ENCODE assay signal across 1 cellular context in genomic region chr19:40553885-40554857, GRCh38.
TF ChIP-seq lines count a peak whose summit lies in the region.

No MANE protein-coding gene starts in this region.

TF ChIP-seq in WTC11, 78 proteins besides CTCF, POLR2A, EP300 and RAD21 (continued from another document and continues in another):
- TF ChIP-seq, protein P1, sequence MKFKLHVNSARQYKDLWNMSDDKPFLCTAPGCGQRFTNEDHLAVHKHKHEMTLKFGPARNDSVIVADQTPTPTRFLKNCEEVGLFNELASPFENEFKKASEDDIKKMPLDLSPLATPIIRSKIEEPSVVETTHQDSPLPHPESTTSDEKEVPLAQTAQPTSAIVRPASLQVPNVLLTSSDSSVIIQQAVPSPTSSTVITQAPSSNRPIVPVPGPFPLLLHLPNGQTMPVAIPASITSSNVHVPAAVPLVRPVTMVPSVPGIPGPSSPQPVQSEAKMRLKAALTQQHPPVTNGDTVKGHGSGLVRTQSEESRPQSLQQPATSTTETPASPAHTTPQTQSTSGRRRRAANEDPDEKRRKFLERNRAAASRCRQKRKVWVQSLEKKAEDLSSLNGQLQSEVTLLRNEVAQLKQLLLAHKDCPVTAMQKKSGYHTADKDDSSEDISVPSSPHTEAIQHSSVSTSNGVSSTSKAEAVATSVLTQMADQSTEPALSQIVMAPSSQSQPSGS (CRISPR knock-in tag; IDR thresholded peaks at IDR 0.05; ENCODE audit: borderline replicate concordance, low read depth) = no peak
- TF ChIP-seq, protein P2, sequence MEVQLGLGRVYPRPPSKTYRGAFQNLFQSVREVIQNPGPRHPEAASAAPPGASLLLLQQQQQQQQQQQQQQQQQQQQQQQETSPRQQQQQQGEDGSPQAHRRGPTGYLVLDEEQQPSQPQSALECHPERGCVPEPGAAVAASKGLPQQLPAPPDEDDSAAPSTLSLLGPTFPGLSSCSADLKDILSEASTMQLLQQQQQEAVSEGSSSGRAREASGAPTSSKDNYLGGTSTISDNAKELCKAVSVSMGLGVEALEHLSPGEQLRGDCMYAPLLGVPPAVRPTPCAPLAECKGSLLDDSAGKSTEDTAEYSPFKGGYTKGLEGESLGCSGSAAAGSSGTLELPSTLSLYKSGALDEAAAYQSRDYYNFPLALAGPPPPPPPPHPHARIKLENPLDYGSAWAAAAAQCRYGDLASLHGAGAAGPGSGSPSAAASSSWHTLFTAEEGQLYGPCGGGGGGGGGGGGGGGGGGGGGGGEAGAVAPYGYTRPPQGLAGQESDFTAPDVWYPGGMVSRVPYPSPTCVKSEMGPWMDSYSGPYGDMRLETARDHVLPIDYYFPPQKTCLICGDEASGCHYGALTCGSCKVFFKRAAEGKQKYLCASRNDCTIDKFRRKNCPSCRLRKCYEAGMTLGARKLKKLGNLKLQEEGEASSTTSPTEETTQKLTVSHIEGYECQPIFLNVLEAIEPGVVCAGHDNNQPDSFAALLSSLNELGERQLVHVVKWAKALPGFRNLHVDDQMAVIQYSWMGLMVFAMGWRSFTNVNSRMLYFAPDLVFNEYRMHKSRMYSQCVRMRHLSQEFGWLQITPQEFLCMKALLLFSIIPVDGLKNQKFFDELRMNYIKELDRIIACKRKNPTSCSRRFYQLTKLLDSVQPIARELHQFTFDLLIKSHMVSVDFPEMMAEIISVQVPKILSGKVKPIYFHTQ (CRISPR knock-in tag; IDR thresholded peaks at IDR 0.05) = no peak
- TF ChIP-seq ETV6 (CRISPR knock-in tag; IDR thresholded peaks at IDR 0.05) (0 out of 2 replicates have a peak, but pooled peaks have one; percentile 42), ZNF232 (CRISPR knock-in tag; IDR thresholded peaks at IDR 0.05) (no peak), EMX1 (CRISPR knock-in tag; IDR thresholded peaks at IDR 0.05) (no peak), IRF2 (CRISPR knock-in tag; IDR thresholded peaks at IDR 0.05; ENCODE audit: borderline replicate concordance, low read depth) (no peak), ZNF532 (CRISPR knock-in tag; IDR thresholded peaks at IDR 0.05; ENCODE audit: borderline replicate concordance) (no peak), RORB (CRISPR knock-in tag; IDR thresholded peaks at IDR 0.05) (no peak), ZBTB21 (CRISPR knock-in tag; IDR thresholded peaks at IDR 0.05; ENCODE audit: borderline replicate concordance) (peak; percentile 49; the same call in 1 of the 2 replicates), ZNF416 (CRISPR knock-in tag; IDR thresholded peaks at IDR 0.05) (no peak), KAT7 (CRISPR knock-in tag; IDR thresholded peaks at IDR 0.05; ENCODE audit: borderline replicate concordance) (no peak), CREB1 (CRISPR knock-in tag; IDR thresholded peaks at IDR 0.05) (no peak), TP53 (CRISPR knock-in tag; IDR thresholded peaks at IDR 0.05) (peak; percentile 91), JAZF1 (CRISPR knock-in tag; IDR thresholded peaks at IDR 0.05) (no peak), NFYB (CRISPR knock-in tag; conservative IDR thresholded peaks at IDR 0.05; ENCODE audit: low read depth) (no peak; the same call in 1 of the 2 replicates), ZBTB43 (CRISPR knock-in tag; IDR thresholded peaks at IDR 0.05) (peak; percentile 34; the same call in 1 of the 2 replicates), FOXK1 (CRISPR knock-in tag; IDR thresholded peaks at IDR 0.05) (peak; percentile 73), ZNF138 (CRISPR knock-in tag; conservative IDR thresholded peaks at IDR 0.05) (0 out of 2 replicates have a peak, but pooled peaks have one; percentile 26), NFATC4 (CRISPR knock-in tag; IDR thresholded peaks at IDR 0.05) (no peak), MYBL2 (CRISPR knock-in tag; IDR thresholded peaks at IDR 0.05) (peak; percentile 74; the same call in 1 of the 2 replicates), HMGA2 (CRISPR knock-in tag; IDR thresholded peaks at IDR 0.05) (no peak), TEAD1 (CRISPR knock-in tag; IDR thresholded peaks at IDR 0.05) (no peak), ZNF671 (CRISPR knock-in tag; IDR thresholded peaks at IDR 0.05) (no peak), FOXJ3 (CRISPR knock-in tag; IDR thresholded peaks at IDR 0.05; ENCODE audit: borderline replicate concordance) (no peak), SP1 (CRISPR knock-in tag; conservative IDR thresholded peaks at IDR 0.05) (peak; percentile 23; the same call in 1 of the 2 replicates), PRRX2 (CRISPR knock-in tag; IDR thresholded peaks at IDR 0.05) (no peak), NR2C2 (CRISPR knock-in tag; IDR thresholded peaks at IDR 0.05) (no peak; the same call in 1 of the 2 replicates), MAX (CRISPR knock-in tag; IDR thresholded peaks at IDR 0.05) (peak; percentile 81; the same call in 1 of the 2 replicates), ZNF219 (CRISPR knock-in tag; IDR thresholded peaks at IDR 0.05; ENCODE audit: borderline replicate concordance) (no peak), TCF7 (CRISPR knock-in tag; IDR thresholded peaks at IDR 0.05; ENCODE audit: low read depth) (no peak), ZNF425 (CRISPR knock-in tag; conservative IDR thresholded peaks at IDR 0.05) (no peak), NFE2L1 (CRISPR knock-in tag; IDR thresholded peaks at IDR 0.05) (no peak)
- TF ChIP-seq, protein P3, sequence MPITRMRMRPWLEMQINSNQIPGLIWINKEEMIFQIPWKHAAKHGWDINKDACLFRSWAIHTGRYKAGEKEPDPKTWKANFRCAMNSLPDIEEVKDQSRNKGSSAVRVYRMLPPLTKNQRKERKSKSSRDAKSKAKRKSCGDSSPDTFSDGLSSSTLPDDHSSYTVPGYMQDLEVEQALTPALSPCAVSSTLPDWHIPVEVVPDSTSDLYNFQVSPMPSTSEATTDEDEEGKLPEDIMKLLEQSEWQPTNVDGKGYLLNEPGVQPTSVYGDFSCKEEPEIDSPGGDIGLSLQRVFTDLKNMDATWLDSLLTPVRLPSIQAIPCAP (CRISPR knock-in tag; IDR thresholded peaks at IDR 0.05) = no peak
- TF ChIP-seq, protein P4, sequence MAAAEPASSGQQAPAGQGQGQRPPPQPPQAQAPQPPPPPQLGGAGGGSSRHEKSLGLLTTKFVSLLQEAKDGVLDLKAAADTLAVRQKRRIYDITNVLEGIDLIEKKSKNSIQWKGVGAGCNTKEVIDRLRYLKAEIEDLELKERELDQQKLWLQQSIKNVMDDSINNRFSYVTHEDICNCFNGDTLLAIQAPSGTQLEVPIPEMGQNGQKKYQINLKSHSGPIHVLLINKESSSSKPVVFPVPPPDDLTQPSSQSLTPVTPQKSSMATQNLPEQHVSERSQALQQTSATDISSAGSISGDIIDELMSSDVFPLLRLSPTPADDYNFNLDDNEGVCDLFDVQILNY (CRISPR knock-in tag; IDR thresholded peaks at IDR 0.05) = peak; percentile 87
- TF ChIP-seq, protein P5, sequence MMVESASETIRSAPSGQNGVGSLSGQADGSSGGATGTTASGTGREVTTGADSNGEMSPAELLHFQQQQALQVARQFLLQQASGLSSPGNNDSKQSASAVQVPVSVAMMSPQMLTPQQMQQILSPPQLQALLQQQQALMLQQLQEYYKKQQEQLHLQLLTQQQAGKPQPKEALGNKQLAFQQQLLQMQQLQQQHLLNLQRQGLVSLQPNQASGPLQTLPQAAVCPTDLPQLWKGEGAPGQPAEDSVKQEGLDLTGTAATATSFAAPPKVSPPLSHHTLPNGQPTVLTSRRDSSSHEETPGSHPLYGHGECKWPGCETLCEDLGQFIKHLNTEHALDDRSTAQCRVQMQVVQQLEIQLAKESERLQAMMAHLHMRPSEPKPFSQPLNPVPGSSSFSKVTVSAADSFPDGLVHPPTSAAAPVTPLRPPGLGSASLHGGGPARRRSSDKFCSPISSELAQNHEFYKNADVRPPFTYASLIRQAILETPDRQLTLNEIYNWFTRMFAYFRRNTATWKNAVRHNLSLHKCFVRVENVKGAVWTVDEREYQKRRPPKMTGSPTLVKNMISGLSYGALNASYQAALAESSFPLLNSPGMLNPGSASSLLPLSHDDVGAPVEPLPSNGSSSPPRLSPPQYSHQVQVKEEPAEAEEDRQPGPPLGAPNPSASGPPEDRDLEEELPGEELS (CRISPR knock-in tag; IDR thresholded peaks at IDR 0.05) = peak; percentile 79; the same call in 1 of the 2 replicates
- TF ChIP-seq, protein P6, sequence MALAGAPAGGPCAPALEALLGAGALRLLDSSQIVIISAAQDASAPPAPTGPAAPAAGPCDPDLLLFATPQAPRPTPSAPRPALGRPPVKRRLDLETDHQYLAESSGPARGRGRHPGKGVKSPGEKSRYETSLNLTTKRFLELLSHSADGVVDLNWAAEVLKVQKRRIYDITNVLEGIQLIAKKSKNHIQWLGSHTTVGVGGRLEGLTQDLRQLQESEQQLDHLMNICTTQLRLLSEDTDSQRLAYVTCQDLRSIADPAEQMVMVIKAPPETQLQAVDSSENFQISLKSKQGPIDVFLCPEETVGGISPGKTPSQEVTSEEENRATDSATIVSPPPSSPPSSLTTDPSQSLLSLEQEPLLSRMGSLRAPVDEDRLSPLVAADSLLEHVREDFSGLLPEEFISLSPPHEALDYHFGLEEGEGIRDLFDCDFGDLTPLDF (CRISPR knock-in tag; IDR thresholded peaks at IDR 0.05) = 0 out of 2 replicates have a peak, but pooled peaks have one; percentile 24
- TF ChIP-seq, protein P7, sequence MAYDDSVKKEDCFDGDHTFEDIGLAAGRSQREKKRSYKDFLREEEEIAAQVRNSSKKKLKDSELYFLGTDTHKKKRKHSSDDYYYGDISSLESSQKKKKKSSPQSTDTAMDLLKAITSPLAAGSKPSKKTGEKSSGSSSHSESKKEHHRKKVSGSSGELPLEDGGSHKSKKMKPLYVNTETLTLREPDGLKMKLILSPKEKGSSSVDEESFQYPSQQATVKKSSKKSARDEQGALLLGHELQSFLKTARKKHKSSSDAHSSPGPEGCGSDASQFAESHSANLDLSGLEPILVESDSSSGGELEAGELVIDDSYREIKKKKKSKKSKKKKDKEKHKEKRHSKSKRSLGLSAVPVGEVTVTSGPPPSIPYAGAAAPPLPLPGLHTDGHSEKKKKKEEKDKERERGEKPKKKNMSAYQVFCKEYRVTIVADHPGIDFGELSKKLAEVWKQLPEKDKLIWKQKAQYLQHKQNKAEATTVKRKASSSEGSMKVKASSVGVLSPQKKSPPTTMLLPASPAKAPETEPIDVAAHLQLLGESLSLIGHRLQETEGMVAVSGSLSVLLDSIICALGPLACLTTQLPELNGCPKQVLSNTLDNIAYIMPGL (CRISPR knock-in tag; IDR thresholded peaks at IDR 0.05) = peak; percentile 87
- TF ChIP-seq, protein P8, sequence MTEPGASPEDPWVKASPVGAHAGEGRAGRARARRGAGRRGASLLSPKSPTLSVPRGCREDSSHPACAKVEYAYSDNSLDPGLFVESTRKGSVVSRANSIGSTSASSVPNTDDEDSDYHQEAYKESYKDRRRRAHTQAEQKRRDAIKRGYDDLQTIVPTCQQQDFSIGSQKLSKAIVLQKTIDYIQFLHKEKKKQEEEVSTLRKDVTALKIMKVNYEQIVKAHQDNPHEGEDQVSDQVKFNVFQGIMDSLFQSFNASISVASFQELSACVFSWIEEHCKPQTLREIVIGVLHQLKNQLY (CRISPR knock-in tag; IDR thresholded peaks at IDR 0.05) = peak; percentile 50; the same call in 1 of the 2 replicates
